In the genomic region with DNA sequence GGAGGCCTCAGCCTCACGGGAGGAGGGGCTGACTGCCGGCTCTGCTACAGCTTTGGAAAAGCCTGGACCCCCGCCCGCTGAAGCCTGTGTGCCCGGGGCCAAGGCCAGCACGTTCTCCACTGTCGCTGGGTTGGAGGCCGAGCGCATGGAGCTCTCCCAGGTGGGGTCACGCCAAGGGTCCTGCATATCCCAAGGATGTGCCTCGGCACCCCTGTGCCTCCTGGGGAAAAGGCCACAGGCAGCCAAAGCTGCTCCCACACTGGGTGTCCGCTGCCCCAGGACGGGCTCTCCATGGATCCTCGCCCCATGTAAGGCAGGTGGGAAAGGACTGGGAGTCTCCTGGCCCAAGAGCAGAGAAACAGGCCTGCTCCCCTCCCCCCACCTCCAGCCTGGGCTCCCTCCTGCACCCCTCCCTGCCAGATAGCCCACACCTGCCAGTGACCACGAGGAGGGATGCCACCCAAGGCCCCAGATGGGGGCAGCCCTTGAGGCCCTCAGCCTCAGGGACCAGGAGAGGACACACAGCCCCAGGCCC, we compare ENCODE assay signal across 29 cellular contexts.
DNase-seq lines count a peak whose midpoint lies in the region; ATAC-seq and TF ChIP-seq lines count a peak whose summit lies in the region.
"Had no signal": no experiment of that assay in that cellular context is flagged by ENCODE, and none has a peak within 500 bp of the region (broad histone marks: within the 10 kb centered on the region; RNA-seq: fewer than 3 reads in every experiment).

No MANE protein-coding gene starts in this region.

- peak overlapping the region; percentile 66 for H3K27ac Mint-ChIP-seq in neural progenitor cell
- H3K27ac Mint-ChIP-seq: activated naive CD4-positive, alpha-beta T cell treated with anti-CD3 and anti-CD28 coated beads, Interleukin-2, amount 10 ng/mL, durations not matched to agents 7 days and 5 days; activated T-helper 17 cell treated with anti-CD3 and anti-CD28 coated beads, Interleukin-2, amount 50 U/mL, for 72 hours; CD4-positive, alpha-beta T cell; HFFc6; stimulated activated effector memory CD8-positive, alpha-beta T cell treated with anti-CD3 and anti-CD28 coated beads, Interleukin-12 subunit alpha, Interleukin-12 subunit beta, amount 100 ng/mL, for 72 hours; type B pancreatic cell had no signal

- 85 to 90% methylated on average over 14 to 15 of the region's 15 CpGs for WGBS in aorta, 2 donors

- no peaks in the 10 kb centered on the region for H3K9me3 Mint-ChIP-seq in neural progenitor cell
- H3K9me3 Mint-ChIP-seq: activated naive CD4-positive, alpha-beta T cell treated with anti-CD3 and anti-CD28 coated beads, Interleukin-2, amount 10 ng/mL, durations not matched to agents 7 days and 5 days; activated T-helper 17 cell treated with anti-CD3 and anti-CD28 coated beads, Interleukin-2, amount 50 U/mL, for 72 hours; brain; CD4-positive, alpha-beta T cell; HFFc6; stimulated activated effector memory CD8-positive, alpha-beta T cell treated with anti-CD3 and anti-CD28 coated beads, Interleukin-12 subunit alpha, Interleukin-12 subunit beta, amount 100 ng/mL, for 72 hours; type B pancreatic cell had no signal

- H3K36me3 ChIP-seq in right atrium auricular region, result peaks cover 24% of the 10 kb centered on the region
- no peaks in the 10 kb centered on the region for H3K36me3 ChIP-seq in neural progenitor cell
- H3K36me3 ChIP-seq in aorta (ENCODE audit: control insufficient read depth in 1 of 2, insufficient read depth in 2 of 2, low read length in 1 of 2), result peaks cover 0 to 2% of the 10 kb centered on the region in 2 donors
- H3K36me3 ChIP-seq in HAP-1 (replicated peaks), result peaks cover 13% of the 10 kb centered on the region

- H3F3A ChIP-seq in neural progenitor cell (ENCODE audit: low read depth), result no peaks in the 10 kb centered on the region

- H3K9ac ChIP-seq in neural progenitor cell, result no peak overlapping the region

- ATAC-seq in Right ventricle myocardium superior (ENCODE audit: poor library complexity) (no peak), aorta (ENCODE audit: low FRiP score) (no peak), HG02759 (IDR thresholded peaks at IDR 0.05; ENCODE audit: unreplicated experiment) (no peak)
- ATAC-seq: activated T-helper 17 cell treated with anti-CD3 and anti-CD28 coated beads, Interleukin-2, amount 50 U/mL, for 72 hours; stimulated activated effector memory CD8-positive, alpha-beta T cell treated with anti-CD3 and anti-CD28 coated beads, Interleukin-12 subunit alpha, Interleukin-12 subunit beta, amount 100 ng/mL, for 72 hours had no signal

- H3K4me1 Mint-ChIP-seq in neural progenitor cell, result peaks cover 15% of the 10 kb centered on the region
- H3K4me1 Mint-ChIP-seq: activated naive CD4-positive, alpha-beta T cell treated with anti-CD3 and anti-CD28 coated beads, Interleukin-2, amount 10 ng/mL, durations not matched to agents 7 days and 5 days; activated T-helper 17 cell treated with anti-CD3 and anti-CD28 coated beads, Interleukin-2, amount 50 U/mL, for 72 hours had no signal

- no peaks in the 10 kb centered on the region for H3K79me2 ChIP-seq in neural progenitor cell (ENCODE audit: low read depth)

- no peak for TF ChIP-seq CTCF in right atrium auricular region (IDR thresholded peaks at IDR 0.05)
- no peak for TF ChIP-seq CTCF in neural progenitor cell (IDR thresholded peaks at IDR 0.05)

- no peaks in the 10 kb centered on the region for H3K27me3 ChIP-seq in right atrium auricular region
- H3K27me3 ChIP-seq in neural progenitor cell, result no peaks in the 10 kb centered on the region
- H3K27me3 ChIP-seq in aorta (ENCODE audit: control insufficient read depth in 1 of 2, insufficient read depth in 2 of 2, low read length in 1 of 2), result no peaks in the 10 kb centered on the region
- no peaks in the 10 kb centered on the region for H3K27me3 ChIP-seq in HAP-1 (ENCODE audit: low read depth)
- H3K27me3 ChIP-seq: dorsolateral prefrontal cortex had no signal

- no peaks in the 10 kb centered on the region for H3K9me3 ChIP-seq in right atrium auricular region
- H3K9me3 ChIP-seq in neural progenitor cell (ENCODE audit: low read depth), result no peaks in the 10 kb centered on the region
- no peaks in the 10 kb centered on the region for H3K9me3 ChIP-seq in aorta (ENCODE audit: control insufficient read depth, low read length)
- no peaks in the 10 kb centered on the region for H3K9me3 ChIP-seq in HAP-1
- H3K9me3 ChIP-seq: prostate gland had no signal

- H3K27ac ChIP-seq in right atrium auricular region (peak overlapping the region in 1 of 2 donors; percentile 45), neural progenitor cell (no peak overlapping the region), aorta (ENCODE audit: low read depth in 1 of 2, low read length in 2 of 2) (no peak overlapping the region)
- H3K27ac ChIP-seq: HL-60, PC-9, prostate gland had no signal

- intact Hi-C loops in Right ventricle myocardium superior (cut with DNase I), result loop anchor here (5.0 kb wide), 1 partner anchor 82 kb away; no protein-coding TSS in a partner anchor
- intact Hi-C loops in aorta (cut with DNase I), result loop anchor here (5.0 kb wide), 2 partner anchors 67 to 82 kb away; no protein-coding TSS in a partner anchor

- in situ Hi-C loops in HAP-1 (cut with MboI; ENCODE audit: low sequenced_read_pairs), result no loop called here

- H3K4me1 ChIP-seq in right atrium auricular region (peaks cover 0 to 51% of the 10 kb centered on the region in 2 donors), neural progenitor cell (peaks cover 19% of the 10 kb centered on the region), aorta (ENCODE audit: control insufficient read depth in 1 of 2, insufficient read depth in 2 of 2, low read length in 2 of 2) (no peaks in the 10 kb centered on the region), HAP-1 (peaks cover 13% of the 10 kb centered on the region)
- H3K4me1 ChIP-seq: prostate gland had no signal

- no peak overlapping the region for H3K4me3 ChIP-seq in right atrium auricular region
- no peak overlapping the region for H3K4me3 ChIP-seq in neural progenitor cell
- H3K4me3 ChIP-seq in aorta (ENCODE audit: low read length in 2 of 2), result no peak overlapping the region
- H3K4me3 ChIP-seq in HAP-1, result no peak overlapping the region
- H3K4me3 ChIP-seq: PC-9, prostate gland had no signal

- peak; percentile 43 for DNase-seq in Right ventricle myocardium superior
- DNase-seq in right atrium auricular region (ENCODE audit: low spot score), result no peak
- peak; percentile 14 for DNase-seq in epidermal melanocyte (ENCODE audit: insufficient read length, low spot score)
- DNase-seq in neural progenitor cell (ENCODE audit: low spot score), result no peak
- DNase-seq in aorta, result peak; percentile 38 to 76
- no peak for DNase-seq in HAP-1 (ENCODE audit: low spot score in 2 of 2)
- DNase-seq in germinal center (ENCODE audit: low spot score), result no peak
- DNase-seq: activated CD4-positive, alpha-beta T cell treated with anti-CD3 and anti-CD28 coated beads for 48 hours; activated naive CD4-positive, alpha-beta T cell treated with anti-CD3 and anti-CD28 coated beads, Interleukin-2, amount 10 ng/mL, durations not matched to agents 7 days and 5 days; CD4-positive, alpha-beta T cell; foreskin melanocyte; HFFc6; Karpas-422; mesendoderm; NCI-H1417; NCI-H2029 treated with DMSO at 0.1 percent for 48 hours; NCI-H2227 treated with DMSO at 0.1 percent for 48 hours; NCI-H526 treated with DMSO at 0.1 percent for 48 hours; PC-9; SIG-M5; T-helper 9 cell had no signal

- peak overlapping the region; percentile 66 for H3K4me2 ChIP-seq in neural progenitor cell
- H3K4me2 ChIP-seq: PC-9 had no signal

- H3K36me3 Mint-ChIP-seq in neural progenitor cell, result peaks cover 4% of the 10 kb centered on the region

- peaks cover 3% of the 10 kb centered on the region for H3K27me3 Mint-ChIP-seq in neural progenitor cell (ENCODE audit: insufficient read depth, low read depth)
- H3K27me3 Mint-ChIP-seq: activated naive CD4-positive, alpha-beta T cell treated with anti-CD3 and anti-CD28 coated beads, Interleukin-2, amount 10 ng/mL, durations not matched to agents 7 days and 5 days; activated T-helper 17 cell treated with anti-CD3 and anti-CD28 coated beads, Interleukin-2, amount 50 U/mL, for 72 hours; brain; CD4-positive, alpha-beta T cell; type B pancreatic cell had no signal

- no peak overlapping the region for H3K4me3 Mint-ChIP-seq in neural progenitor cell
- H3K4me3 Mint-ChIP-seq: activated naive CD4-positive, alpha-beta T cell treated with anti-CD3 and anti-CD28 coated beads, Interleukin-2, amount 10 ng/mL, durations not matched to agents 7 days and 5 days; activated T-helper 17 cell treated with anti-CD3 and anti-CD28 coated beads, Interleukin-2, amount 50 U/mL, for 72 hours; CD4-positive, alpha-beta T cell; HFFc6; stimulated activated effector memory CD8-positive, alpha-beta T cell treated with anti-CD3 and anti-CD28 coated beads, Interleukin-12 subunit alpha, Interleukin-12 subunit beta, amount 100 ng/mL, for 72 hours had no signal

- H2AFZ ChIP-seq in neural progenitor cell (replicated peaks), result no peak overlapping the region
- H2AFZ ChIP-seq: PC-9 had no signal

- H4K20me1 ChIP-seq in neural progenitor cell (ENCODE audit: low read depth), result peaks cover 6% of the 10 kb centered on the region

Comparison
In these comparisons a context has a peak if more than half of its experiments do, and no peak if none do; other contexts are left out.
1. DNase-seq: peak in Right ventricle myocardium superior (single experiment), epidermal melanocyte (single experiment) and aorta (2 of 2); none in right atrium auricular region (single experiment), neural progenitor cell (single experiment), HAP-1 (0 of 2) and germinal center (single experiment).